9 cellular contexts compared by ENCODE assay signal in genomic region chr1:84698718-84699117, GRCh38. TPM values are rescaled to one million over a fixed set of nuclear protein-coding genes. Genes with fewer than 3 reads are reported as not detected.
A peak's percentile ranks its signal among the peaks of the same experiment; 100 is the strongest.
DNase-seq lines count a peak whose midpoint lies in the region; TF ChIP-seq lines count a peak whose summit lies in the region.
"Had no signal": no experiment of that assay in that cellular context is flagged by ENCODE, and none has a peak within 500 bp of the region (broad histone marks: within the 10 kb centered on the region; RNA-seq: fewer than 3 reads in every experiment).

No MANE protein-coding gene starts in this region.

- no peak overlapping the region for H3K4me3 ChIP-seq in fibroblast of pulmonary artery (replicated peaks; ENCODE audit: low read depth, low read length)
- H3K4me3 ChIP-seq in sigmoid colon: no peak overlapping the region
- no peak overlapping the region for H3K4me3 ChIP-seq in lower leg skin (ENCODE audit: low read depth, poor library complexity, severe bottlenecking)
- no peak overlapping the region for H3K4me3 ChIP-seq in effector memory CD4-positive, alpha-beta T cell (ENCODE audit: insufficient read depth, low read depth, low read length, poor library complexity, severe bottlenecking)

- TF ChIP-seq POLR2A in sigmoid colon (IDR thresholded peaks at IDR 0.05) (no peak), lower leg skin (IDR thresholded peaks at IDR 0.05) (no peak)

- no peaks in the 10 kb centered on the region for H3K36me3 ChIP-seq in sigmoid colon
- H3K36me3 ChIP-seq in effector memory CD4-positive, alpha-beta T cell (ENCODE audit: control insufficient read depth, insufficient read depth, low read length): no peaks in the 10 kb centered on the region

- intact Hi-C loops in sigmoid colon (cut with DNase I): loop anchor here (1.0 kb wide), 1 partner anchor 8 kb away; the partner anchor contains the start of gene SSX2IP
- intact Hi-C loops in lower leg skin (cut with DNase I; ENCODE audit: low total_unique reads): no loop called here

- no peak for TF ChIP-seq EP300 in sigmoid colon (IDR thresholded peaks at IDR 0.05)

- H3K9me3 ChIP-seq in sigmoid colon: no peaks in the 10 kb centered on the region
- no peaks in the 10 kb centered on the region for H3K9me3 ChIP-seq in effector memory CD4-positive, alpha-beta T cell (ENCODE audit: control insufficient read depth, low read length)

- H3K27me3 ChIP-seq in sigmoid colon: no peaks in the 10 kb centered on the region
- H3K27me3 ChIP-seq in effector memory CD4-positive, alpha-beta T cell (replicated peaks; ENCODE audit: control insufficient read depth, insufficient read depth, low read length, poor library complexity, severe bottlenecking): no peaks in the 10 kb centered on the region

- TF ChIP-seq CTCF in fibroblast of pulmonary artery (IDR thresholded peaks at IDR 0.05; ENCODE audit: low read length, missing control alignments): no peak
- no peak for TF ChIP-seq CTCF in sigmoid colon (IDR thresholded peaks at IDR 0.05)
- TF ChIP-seq CTCF in lower leg skin (IDR thresholded peaks at IDR 0.05): no peak

- peak; percentile 58 for DNase-seq in GM03348 (ENCODE audit: low spot score)
- DNase-seq in RPMI8226: peak; percentile 37
- peak; percentile 87 for DNase-seq in fibroblast of pulmonary artery (ENCODE audit: low read depth)
- no peak for DNase-seq in sigmoid colon
- no peak for DNase-seq in DMS153 (lab: John Stamatoyannopoulos, UW)
- DNase-seq in GDM1 (lab: John Stamatoyannopoulos, UW): no peak
- no peak for DNase-seq in lower leg skin (ENCODE audit: low spot score in 2 of 2)
- DNase-seq in effector memory CD4-positive, alpha-beta T cell: no peak
- DNase-seq: activated T-cell treated with anti-CD3 and anti-CD28 coated beads for 4 hours had no signal

- H3K27ac ChIP-seq in sigmoid colon: peak overlapping the region; percentile 72 to 85 (median 80)
- no peak overlapping the region for H3K27ac ChIP-seq in effector memory CD4-positive, alpha-beta T cell (ENCODE audit: insufficient read depth, low read length, poor library complexity, severe bottlenecking)

- WGBS in sigmoid colon, 2 donors: 82 to 88% methylated on average over 1 of the region's 1 CpG
- WGBS in lower leg skin, 2 donors: 17 to 18% methylated on average over 1 of the region's 1 CpG

- peaks cover 0 to 61% (median 48%) of the 10 kb centered on the region in 4 donors for H3K4me1 ChIP-seq in sigmoid colon
- H3K4me1 ChIP-seq in effector memory CD4-positive, alpha-beta T cell (ENCODE audit: control insufficient read depth, insufficient read depth, low read length, poor library complexity, severe bottlenecking): no peaks in the 10 kb centered on the region

RNA-seq across cellular contexts. Expression of gene SSX2IP, which starts 8.5 kb away (rescaled TPM):
- total RNA-seq in sigmoid colon (10 to 100 TPM; 24.7 to 57.6 (median 30.0) TPM), lower leg skin (1 to 10 TPM; 6.7 to 9.3 (median 8.8) TPM)
- polyA plus RNA-seq in sigmoid colon: 1 to 10 TPM; 2.4 to 6.7 (median 5.5) TPM

Comparison
In these comparisons a context has a peak if more than half of its experiments do, and no peak if none do; other contexts are left out.
1. DNase-seq: peak in GM03348 (single experiment), RPMI8226 (single experiment) and fibroblast of pulmonary artery (single experiment); none in sigmoid colon (single experiment), DMS153 (single experiment), GDM1 (single experiment), lower leg skin (0 of 2) and effector memory CD4-positive, alpha-beta T cell (0 of 3).